12 cellular contexts compared by ENCODE assay signal in the genomic region with DNA sequence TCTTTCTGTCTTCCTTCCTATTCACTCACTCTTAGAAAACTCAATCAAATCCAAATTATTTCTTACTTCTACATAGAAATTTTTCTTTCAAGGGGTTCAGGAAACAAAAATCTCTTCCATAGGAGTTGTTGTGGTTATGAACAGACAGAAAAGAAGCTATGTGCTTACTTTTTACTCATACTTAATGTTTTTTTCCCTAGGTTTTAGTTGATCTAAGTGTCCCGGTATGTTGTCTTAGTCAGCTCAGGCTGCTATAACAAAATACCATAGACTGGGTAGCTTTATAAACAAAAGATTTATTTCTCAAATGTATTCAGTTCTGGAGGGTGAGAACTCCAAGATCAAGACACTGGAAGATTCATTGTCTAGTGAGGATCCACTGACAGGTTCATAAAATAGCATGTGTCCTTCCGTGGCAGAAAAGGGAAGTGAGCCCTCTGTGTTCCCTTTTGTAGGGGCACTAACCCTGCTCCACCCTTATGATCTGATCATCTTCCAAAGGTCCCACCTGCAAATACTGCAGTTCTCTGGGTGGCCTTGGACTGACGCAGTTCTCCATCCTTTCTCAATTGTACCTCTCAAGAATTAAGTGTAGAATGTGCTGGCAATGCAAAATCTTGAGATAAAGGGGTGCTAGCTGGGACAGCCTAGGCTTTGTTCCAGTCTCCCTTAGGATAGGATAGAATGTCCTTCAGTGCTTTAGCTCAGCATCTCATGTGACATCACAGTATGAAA. TPM values are rescaled to one million over a fixed set of nuclear protein-coding genes. Genes with fewer than 3 reads are reported as not detected.
A peak's percentile ranks its signal among the peaks of the same experiment; 100 is the strongest.
DNase-seq lines count a peak whose midpoint lies in the region; ATAC-seq and TF ChIP-seq lines count a peak whose summit lies in the region.
"Had no signal": no experiment of that assay in that cellular context is flagged by ENCODE, and none has a peak within 500 bp of the region (broad histone marks: within the 10 kb centered on the region; RNA-seq: fewer than 3 reads in every experiment).

No MANE protein-coding gene starts in this region.

- H3K27me3 ChIP-seq in PC-9 (ENCODE audit: insufficient read depth, low read depth): no peaks in the 10 kb centered on the region

- H3K9me3 Mint-ChIP-seq in immature natural killer cell: peaks cover 0 to 1% (median 0%) of the 10 kb centered on the region in 6 donors
- H3K9me3 Mint-ChIP-seq: activated T-cell treated with anti-CD3 and anti-CD28 coated beads, Interleukin-2, amount 50 U/mL, for 72 hours had no signal

- no peaks in the 10 kb centered on the region for H4K20me1 ChIP-seq in PC-9 (ENCODE audit: insufficient read depth)

- H3K36me3 Mint-ChIP-seq in immature natural killer cell: peaks cover 4 to 24% (median 12%) of the 10 kb centered on the region in 3 donors

- H2AFZ ChIP-seq in PC-9: no peak overlapping the region

- no peaks in the 10 kb centered on the region for H3F3A ChIP-seq in PC-9 (ENCODE audit: insufficient read depth, low read depth)

- TF ChIP-seq CTCF in PC-9 (conservative IDR thresholded peaks at IDR 0.05) (no peak), lower leg skin (IDR thresholded peaks at IDR 0.05) (no peak)

- DNase-seq in amniotic epithelial cell (ENCODE audit: low read depth) (peak; percentile 24), PC-9 (no peak), lower leg skin (ENCODE audit: low spot score in 2 of 2) (no peak), UCSD-AML1 (lab: John Stamatoyannopoulos, UW; ENCODE audit: unreplicated experiment) (no peak), immature natural killer cell (no peak)
- DNase-seq: activated T-cell treated with anti-CD3 and anti-CD28 coated beads, Interleukin-2, amount 50 U/mL, for 72 hours; DMS53; midbrain had no signal

- no peaks in the 10 kb centered on the region for H3K4me1 Mint-ChIP-seq in immature natural killer cell

- POLR2A ChIA-PET in PC-9 (lab: Charles Lee; ENCODE audit: unreplicated experiment): interaction anchor here (0.6 kb wide), 2 partner anchors 148 to 170 kb away, joined by 8 to 29 read pairs; no protein-coding TSS in a partner anchor

- H3K36me3 ChIP-seq in PC-9 (ENCODE audit: low read depth): no peaks in the 10 kb centered on the region

- no peaks in the 10 kb centered on the region for H3K9me3 ChIP-seq in PC-9 (ENCODE audit: insufficient read depth, low read depth)

- TF ChIP-seq POLR2A in lower leg skin (IDR thresholded peaks at IDR 0.05): no peak

- H3K9me2 ChIP-seq in PC-9 (ENCODE audit: insufficient read depth): no peaks in the 10 kb centered on the region

- CTCF ChIA-PET in PC-9 (lab: Charles Lee): no interaction called here

- intact Hi-C loops in PC-9 (cut with micrococcal nuclease; ENCODE audit: unreplicated experiment): no loop called here
- intact Hi-C loops in lower leg skin (cut with DNase I; ENCODE audit: low total_unique reads): no loop called here

- no TSS peak for BruUV-seq in PC-9 (replicated peaks; lab: Mats Ljungman, UMichigan)

- ATAC-seq in GM18511 (IDR thresholded peaks at IDR 0.05; ENCODE audit: unreplicated experiment): peak; percentile 79
- ATAC-seq in GM21723 (IDR thresholded peaks at IDR 0.05; ENCODE audit: unreplicated experiment): peak; percentile 67
- ATAC-seq in HG03432 (IDR thresholded peaks at IDR 0.05; ENCODE audit: unreplicated experiment): peak; percentile 70
- ATAC-seq: activated T-cell treated with anti-CD3 and anti-CD28 coated beads, Interleukin-2, amount 50 U/mL, for 72 hours had no signal

- H3K27ac ChIP-seq in PC-9: no peak overlapping the region
- H3K27ac ChIP-seq: epithelial cell of prostate had no signal

- no peak overlapping the region for H3K4me2 ChIP-seq in PC-9

- H3K4me3 ChIP-seq in PC-9 (no peak overlapping the region), lower leg skin (ENCODE audit: low read depth, poor library complexity, severe bottlenecking) (no peak overlapping the region)

- no peaks in the 10 kb centered on the region for H3K79me2 ChIP-seq in PC-9 (ENCODE audit: low read depth)

- no peak overlapping the region for H3K4me3 Mint-ChIP-seq in immature natural killer cell
- H3K4me3 Mint-ChIP-seq: activated T-cell treated with anti-CD3 and anti-CD28 coated beads, Interleukin-2, amount 50 U/mL, for 72 hours had no signal

- no peak overlapping the region for H3K27ac Mint-ChIP-seq in immature natural killer cell
- H3K27ac Mint-ChIP-seq: activated T-cell treated with anti-CD3 and anti-CD28 coated beads, Interleukin-2, amount 50 U/mL, for 72 hours had no signal

- no peaks in the 10 kb centered on the region for H3K27me3 Mint-ChIP-seq in immature natural killer cell (ENCODE audit: low read depth in 3 of 3)

- 85 to 88% methylated on average over 3 of the region's 3 CpGs for WGBS in lower leg skin, 2 donors

- no peaks in the 10 kb centered on the region for H3K4me1 ChIP-seq in PC-9 (replicated peaks; ENCODE audit: insufficient read depth)

RNA-seq across cellular contexts. Expression of a gene that starts 14.4 kb away (rescaled TPM):
- total RNA-seq in PC-9 (2021) (32.7 and 42.8 TPM in 2 replicates), lower leg skin (10 to 100 TPM; 10.7 to 18.3 (median 13.8) TPM)
- polyA plus RNA-seq in immature natural killer cell: 10 to 100 TPM; 18.7 to 32.4 (median 26.0) TPM
